In the genomic region with DNA sequence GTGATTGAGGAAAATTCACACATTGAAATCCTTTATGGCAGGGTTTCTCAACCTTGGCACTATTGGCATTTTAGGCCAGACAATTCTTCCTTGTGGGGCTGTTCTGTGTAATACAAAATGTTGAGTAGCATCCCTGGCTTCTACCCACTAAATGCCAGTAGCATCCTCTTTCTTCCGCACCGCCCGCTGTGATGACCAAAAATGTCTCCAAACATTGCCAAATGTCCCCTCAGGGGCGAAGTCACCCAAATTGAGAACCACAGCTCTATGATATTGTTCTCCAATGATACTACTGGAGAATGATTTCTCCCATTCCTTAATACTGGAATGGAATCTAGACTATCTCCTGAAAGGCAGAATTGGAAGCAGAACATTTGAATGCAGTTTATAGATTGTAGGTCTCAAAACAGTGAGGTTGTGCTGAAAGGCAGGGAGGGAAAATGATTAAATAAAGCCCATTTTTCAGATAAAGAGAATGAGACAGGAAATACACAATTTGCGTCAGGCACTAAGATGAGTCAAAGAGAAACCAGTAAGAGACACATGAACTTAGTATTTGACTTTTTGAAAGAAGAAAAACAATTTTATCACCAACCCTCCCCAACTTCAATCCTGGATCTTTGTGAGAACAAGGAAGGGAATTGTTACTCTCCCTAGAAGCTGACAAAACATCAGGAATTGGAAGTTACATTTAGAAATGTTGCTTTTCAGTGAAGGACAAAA, we compare ENCODE assay signal across 16 cellular contexts.
DNase-seq lines count a peak whose midpoint lies in the region; ATAC-seq and TF ChIP-seq lines count a peak whose summit lies in the region.
"Had no signal": no experiment of that assay in that cellular context is flagged by ENCODE, and none has a peak within 500 bp of the region (broad histone marks: within the 10 kb centered on the region; RNA-seq: fewer than 3 reads in every experiment).

No MANE protein-coding gene starts in this region.

- H4K8ac ChIP-seq in H9 (replicated peaks; ENCODE audit: insufficient read length, low read depth, low read length): no peak overlapping the region

- CTCF ChIA-PET in activated CD8-positive, alpha-beta memory T cell treated with anti-CD3 and anti-CD28 coated beads, Interleukin-2, amount 10 ng/mL, durations not matched to agents 7 days and 5 days (lab: Charles Lee): interaction anchor here (0.7 to 1.3 kb wide), 4 partner anchors 70 to 510 kb away, joined by 3 read pairs; no protein-coding TSS in a partner anchor

- H3K4me1 Mint-ChIP-seq in activated CD8-positive, alpha-beta memory T cell treated with anti-CD3 and anti-CD28 coated beads, Interleukin-2, amount 10 ng/mL, durations not matched to agents 7 days and 5 days: peaks cover 44% of the 10 kb centered on the region
- peaks cover 63% of the 10 kb centered on the region for H3K4me1 Mint-ChIP-seq in T-helper 2 cell treated with Interferon-gamma antibody and Interleukin-4, amounts not matched to agents 5 μg/mL and 100 μg/mL, for 36 hours (ENCODE audit: low read depth)
- H3K4me1 Mint-ChIP-seq in H9: peaks cover 5 to 12% of the 10 kb centered on the region in 2 experiments

- peak; percentile 76 for ATAC-seq in activated CD8-positive, alpha-beta memory T cell treated with anti-CD3 and anti-CD28 coated beads, Interleukin-2, amount 10 ng/mL, durations not matched to agents 7 days and 5 days
- peak; percentile 62 for ATAC-seq in GM21619 (IDR thresholded peaks at IDR 0.05; ENCODE audit: unreplicated experiment)
- ATAC-seq in sciatic nerve: peak; percentile 67
- ATAC-seq: A549, Panc1, pancreas had no signal

- no peak overlapping the region for H3K18ac ChIP-seq in H9 (ENCODE audit: insufficient read length, low read depth, low read length)

- no peaks in the 10 kb centered on the region; the same call in 1 of the 2 replicates for H3K4me1 ChIP-seq in H9 (ENCODE audit: insufficient read depth, low read length)
- H3K4me1 ChIP-seq: pancreas had no signal

- H2BK5ac ChIP-seq in H9 (ENCODE audit: insufficient read length, low read length): no peak overlapping the region

- H2BK12ac ChIP-seq in H9 (ENCODE audit: insufficient read length, low read depth, low read length): no peak overlapping the region

- H3K9me3 Mint-ChIP-seq in activated CD8-positive, alpha-beta memory T cell treated with anti-CD3 and anti-CD28 coated beads, Interleukin-2, amount 10 ng/mL, durations not matched to agents 7 days and 5 days (ENCODE audit: low read depth): no peaks in the 10 kb centered on the region
- H3K9me3 Mint-ChIP-seq in T-helper 2 cell treated with Interferon-gamma antibody and Interleukin-4, amounts not matched to agents 5 μg/mL and 100 μg/mL, for 36 hours: peaks cover 6% of the 10 kb centered on the region
- no peaks in the 10 kb centered on the region for H3K9me3 Mint-ChIP-seq in H9

- no peak overlapping the region for H3K9ac ChIP-seq in H9 (ENCODE audit: extremely low read depth, insufficient read length, low read length)

- H3K4me3 Mint-ChIP-seq in activated CD8-positive, alpha-beta memory T cell treated with anti-CD3 and anti-CD28 coated beads, Interleukin-2, amount 10 ng/mL, durations not matched to agents 7 days and 5 days: peak overlapping the region; percentile 50
- peak overlapping the region; percentile 78 for H3K4me3 Mint-ChIP-seq in T-helper 2 cell treated with Interferon-gamma antibody and Interleukin-4, amounts not matched to agents 5 μg/mL and 100 μg/mL, for 36 hours
- no peak overlapping the region for H3K4me3 Mint-ChIP-seq in H9

- no peak overlapping the region for H4K5ac ChIP-seq in H9 (ENCODE audit: insufficient read length, low read depth, low read length)

- H3K23ac ChIP-seq in H9 (ENCODE audit: insufficient read length, low read depth, low read length): no peak overlapping the region

- H3K4me2 ChIP-seq in H9 (ENCODE audit: insufficient read depth, insufficient read length, low read length): no peak overlapping the region
- H3K4me2 ChIP-seq: A549 had no signal

- H3K36me3 Mint-ChIP-seq in activated CD8-positive, alpha-beta memory T cell treated with anti-CD3 and anti-CD28 coated beads, Interleukin-2, amount 10 ng/mL, durations not matched to agents 7 days and 5 days: peaks cover 1% of the 10 kb centered on the region
- H3K36me3 Mint-ChIP-seq in T-helper 2 cell treated with Interferon-gamma antibody and Interleukin-4, amounts not matched to agents 5 μg/mL and 100 μg/mL, for 36 hours (ENCODE audit: low read depth): peaks cover 10% of the 10 kb centered on the region
- no peaks in the 10 kb centered on the region for H3K36me3 Mint-ChIP-seq in H9 (ENCODE audit: insufficient read depth in 1 of 3, low read depth in 3 of 3)

- H3K79me1 ChIP-seq in H9 (ENCODE audit: insufficient read depth, low read depth, low read length, poor library complexity, severe bottlenecking): no peaks in the 10 kb centered on the region

- H2AK5ac ChIP-seq in H9 (ENCODE audit: insufficient read length, low read length): no peak overlapping the region

- intact Hi-C loops in sciatic nerve (cut with DNase I): loop anchor here (10.0 kb wide), 1 partner anchor 597 kb away; no protein-coding TSS in a partner anchor

- H3K4ac ChIP-seq in H9 (ENCODE audit: low read depth, low read length): no peak overlapping the region

- H4K20me1 ChIP-seq in H9 (ENCODE audit: control insufficient read depth, insufficient read depth, insufficient read length): no peaks in the 10 kb centered on the region

- H3K14ac ChIP-seq in H9 (ENCODE audit: insufficient read depth, low read length): no peak overlapping the region

- DNase-seq in activated CD8-positive, alpha-beta memory T cell treated with anti-CD3 and anti-CD28 coated beads, Interleukin-2, amount 10 ng/mL, durations not matched to agents 7 days and 5 days: no peak
- DNase-seq in activated CD8-positive, alpha-beta memory T cell treated with anti-CD3 and anti-CD28 coated beads for 24 hours: no peak
- no peak for DNase-seq in T-helper 2 cell treated with Interferon-gamma antibody and Interleukin-4, amounts not matched to agents 5 μg/mL and 100 μg/mL, for 36 hours (ENCODE audit: low spot score)
- DNase-seq in sciatic nerve (ENCODE audit: low spot score) (no peak), NCI-H526 treated with DMSO at 0.1 percent for 48 hours (lab: John Stamatoyannopoulos, UW) (no peak), NCI-H1417 treated with DMSO at 0.1 percent for 48 hours (lab: John Stamatoyannopoulos, UW) (no peak), H9 (no peak)
- DNase-seq: central memory CD4-positive, alpha-beta T cell; COR-L47; KG1; NCI-H510A; pancreas; SW 1271 had no signal

- TF ChIP-seq CTCF in H9 (conservative IDR thresholded peaks at IDR 0.05): no peak

- H4K91ac ChIP-seq in H9 (ENCODE audit: insufficient read length, low read depth, low read length): no peak overlapping the region

- H3K27me3 Mint-ChIP-seq in activated CD8-positive, alpha-beta memory T cell treated with anti-CD3 and anti-CD28 coated beads, Interleukin-2, amount 10 ng/mL, durations not matched to agents 7 days and 5 days: no peaks in the 10 kb centered on the region
- H3K27me3 Mint-ChIP-seq in T-helper 2 cell treated with Interferon-gamma antibody and Interleukin-4, amounts not matched to agents 5 μg/mL and 100 μg/mL, for 36 hours (ENCODE audit: low read depth): no peaks in the 10 kb centered on the region
- H3K27me3 Mint-ChIP-seq in H9 (ENCODE audit: low read depth): no peaks in the 10 kb centered on the region

- WGBS in H9 (ENCODE audit: extremely low coverage, insufficient read length, low lambda C conversion rate): no CpG with 5 or more reads among the region's 5 CpGs

- H3K79me2 ChIP-seq in H9 (ENCODE audit: insufficient read depth, low read length): no peaks in the 10 kb centered on the region

- H2BK120ac ChIP-seq in H9 (ENCODE audit: low read depth, low read length, poor library complexity, severe bottlenecking): no peak overlapping the region

- H2BK20ac ChIP-seq in H9 (ENCODE audit: low read depth, low read length, poor library complexity, severe bottlenecking): no peak overlapping the region

- H3K23me2 ChIP-seq in H9 (ENCODE audit: insufficient read length, low read depth, low read length, poor library complexity, severe bottlenecking): no peaks in the 10 kb centered on the region

- H2AFZ ChIP-seq in H9 (ENCODE audit: low read length): no peak overlapping the region

- H3T11ph ChIP-seq in H9 (ENCODE audit: low read length): no peak overlapping the region

- no peak overlapping the region for H3K56ac ChIP-seq in H9 (ENCODE audit: insufficient read length, low read depth, low read length)

- no peaks in the 10 kb centered on the region for H3K9me3 ChIP-seq in H9 (ENCODE audit: control insufficient read depth, low read depth, low read length)
- H3K9me3 ChIP-seq: A549, pancreas had no signal

- no peak overlapping the region for H3K27ac ChIP-seq in H9 (ENCODE audit: insufficient read length, low read depth, low read length)
- H3K27ac ChIP-seq: A549, pancreas had no signal

- H3K27me3 ChIP-seq in H9 (ENCODE audit: insufficient read depth, low read length): no peaks in the 10 kb centered on the region
- H3K27me3 ChIP-seq: pancreas had no signal

- no peak overlapping the region for H2BK15ac ChIP-seq in H9 (ENCODE audit: low read depth, low read length)

- peak overlapping the region; percentile 94 for H3K27ac Mint-ChIP-seq in activated CD8-positive, alpha-beta memory T cell treated with anti-CD3 and anti-CD28 coated beads, Interleukin-2, amount 10 ng/mL, durations not matched to agents 7 days and 5 days
- peak overlapping the region; percentile 97 for H3K27ac Mint-ChIP-seq in T-helper 2 cell treated with Interferon-gamma antibody and Interleukin-4, amounts not matched to agents 5 μg/mL and 100 μg/mL, for 36 hours
- no peak overlapping the region for H3K27ac Mint-ChIP-seq in H9

Comparison
In these comparisons a context has a peak if more than half of its experiments do, and no peak if none do; other contexts are left out.
1. H3K27ac Mint-ChIP-seq: peak in activated CD8-positive, alpha-beta memory T cell treated with anti-CD3 and anti-CD28 coated beads, Interleukin-2, amount 10 ng/mL, durations not matched to agents 7 days and 5 days (single experiment) and T-helper 2 cell treated with Interferon-gamma antibody and Interleukin-4, amounts not matched to agents 5 μg/mL and 100 μg/mL, for 36 hours (single experiment); none in H9 (0 of 3).
2. H3K4me3 Mint-ChIP-seq: peak in activated CD8-positive, alpha-beta memory T cell treated with anti-CD3 and anti-CD28 coated beads, Interleukin-2, amount 10 ng/mL, durations not matched to agents 7 days and 5 days (single experiment) and T-helper 2 cell treated with Interferon-gamma antibody and Interleukin-4, amounts not matched to agents 5 μg/mL and 100 μg/mL, for 36 hours (single experiment); none in H9 (0 of 2).
3. Peak in every context shown above with its lines, with median percentiles within 50 percentile points of each other: ATAC-seq.